In the genomic region with DNA sequence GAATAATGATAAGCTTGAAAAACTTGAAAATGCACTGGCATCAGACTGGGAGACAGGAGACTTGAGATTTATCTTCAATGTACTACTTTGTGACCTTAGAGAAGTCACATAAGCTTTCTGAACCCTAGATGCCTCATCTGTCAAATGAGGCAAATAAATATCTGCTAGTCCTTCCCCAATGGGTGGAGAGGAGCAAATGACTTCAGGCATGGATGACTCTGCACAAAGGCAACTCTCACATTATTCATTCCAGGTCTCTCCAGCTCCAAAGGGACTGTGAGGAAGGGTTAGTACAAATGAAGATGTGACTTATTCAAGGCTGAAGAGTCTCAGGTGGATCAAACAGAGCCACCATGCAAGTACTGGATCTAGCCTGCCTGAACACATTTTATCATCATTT, we compare ENCODE assay signal across 26 cellular contexts.
DNase-seq lines count a peak whose midpoint lies in the region; ATAC-seq and TF ChIP-seq lines count a peak whose summit lies in the region.
"Had no signal": no experiment of that assay in that cellular context is flagged by ENCODE, and none has a peak within 500 bp of the region (broad histone marks: within the 10 kb centered on the region; RNA-seq: fewer than 3 reads in every experiment).

No MANE protein-coding gene starts in this region.

- TF ChIP-seq RAD21 in Ishikawa (IDR thresholded peaks at IDR 0.05; ENCODE audit: low read depth): no peak

- DNase-seq in Caki2 (ENCODE audit: low read depth) (peak; percentile 64), renal cortical epithelial cell (ENCODE audit: low read depth) (peak; percentile 4), NCI-H187 (lab: John Stamatoyannopoulos, UW) (no peak)
- DNase-seq in NK-92 treated with Interleukin-12 subunit alpha and Interleukin-12 subunit beta, amount 100 ng/mL, for 24 hours (lab: John Stamatoyannopoulos, UW): no peak
- DNase-seq: 8988T; ACHN; AML-193; BE2C; Caco-2; Calu3; CD4-positive, alpha-beta memory T cell; CD4-positive, alpha-beta T cell; CD4-positive, CD25-positive, alpha-beta regulatory T cell; CD8-positive, alpha-beta memory T cell; CD8-positive, alpha-beta T cell; COR-L47; DMS 273 treated with DMSO at 0.1 percent for 48 hours; DMS153; DMS53; DMS79; DMS79 treated with DMSO at 0.1 percent for 48 hours; DND-41; EL had no signal

- in situ Hi-C loops in Caki2 (cut with HindIII; ENCODE audit: low pct_unique_long_range_greater_than_20kb, low sequenced_read_pairs): no loop called here

- TF ChIP-seq EP300 in Ishikawa (IDR thresholded peaks at IDR 0.05; ENCODE audit: borderline replicate concordance): peak; percentile 57; the same call in 1 of the 2 replicates

- no peak for ATAC-seq in GM19023 (IDR thresholded peaks at IDR 0.05; ENCODE audit: unreplicated experiment)
- ATAC-seq: A549; CD8-positive, alpha-beta T cell had no signal

TF ChIP-seq in Ishikawa, 13 proteins besides CTCF, POLR2A, EP300 and RAD21:
- TF ChIP-seq CEBPB (IDR thresholded peaks at IDR 0.05) (no peak), EGR1 (IDR thresholded peaks at IDR 0.05) (no peak), NFIC (IDR thresholded peaks at IDR 0.05) (no peak), YY1 (IDR thresholded peaks at IDR 0.05; ENCODE audit: low read depth) (no peak), FOXM1 (IDR thresholded peaks at IDR 0.05; ENCODE audit: borderline replicate concordance, low read depth) (no peak), TAF1 (IDR thresholded peaks at IDR 0.05; ENCODE audit: low read depth) (no peak), MAX (IDR thresholded peaks at IDR 0.05) (no peak), TCF12 (IDR thresholded peaks at IDR 0.05; ENCODE audit: low read depth) (0 out of 2 replicates have a peak, but pooled peaks have one; percentile 33)
- TF ChIP-seq, protein P1, sequence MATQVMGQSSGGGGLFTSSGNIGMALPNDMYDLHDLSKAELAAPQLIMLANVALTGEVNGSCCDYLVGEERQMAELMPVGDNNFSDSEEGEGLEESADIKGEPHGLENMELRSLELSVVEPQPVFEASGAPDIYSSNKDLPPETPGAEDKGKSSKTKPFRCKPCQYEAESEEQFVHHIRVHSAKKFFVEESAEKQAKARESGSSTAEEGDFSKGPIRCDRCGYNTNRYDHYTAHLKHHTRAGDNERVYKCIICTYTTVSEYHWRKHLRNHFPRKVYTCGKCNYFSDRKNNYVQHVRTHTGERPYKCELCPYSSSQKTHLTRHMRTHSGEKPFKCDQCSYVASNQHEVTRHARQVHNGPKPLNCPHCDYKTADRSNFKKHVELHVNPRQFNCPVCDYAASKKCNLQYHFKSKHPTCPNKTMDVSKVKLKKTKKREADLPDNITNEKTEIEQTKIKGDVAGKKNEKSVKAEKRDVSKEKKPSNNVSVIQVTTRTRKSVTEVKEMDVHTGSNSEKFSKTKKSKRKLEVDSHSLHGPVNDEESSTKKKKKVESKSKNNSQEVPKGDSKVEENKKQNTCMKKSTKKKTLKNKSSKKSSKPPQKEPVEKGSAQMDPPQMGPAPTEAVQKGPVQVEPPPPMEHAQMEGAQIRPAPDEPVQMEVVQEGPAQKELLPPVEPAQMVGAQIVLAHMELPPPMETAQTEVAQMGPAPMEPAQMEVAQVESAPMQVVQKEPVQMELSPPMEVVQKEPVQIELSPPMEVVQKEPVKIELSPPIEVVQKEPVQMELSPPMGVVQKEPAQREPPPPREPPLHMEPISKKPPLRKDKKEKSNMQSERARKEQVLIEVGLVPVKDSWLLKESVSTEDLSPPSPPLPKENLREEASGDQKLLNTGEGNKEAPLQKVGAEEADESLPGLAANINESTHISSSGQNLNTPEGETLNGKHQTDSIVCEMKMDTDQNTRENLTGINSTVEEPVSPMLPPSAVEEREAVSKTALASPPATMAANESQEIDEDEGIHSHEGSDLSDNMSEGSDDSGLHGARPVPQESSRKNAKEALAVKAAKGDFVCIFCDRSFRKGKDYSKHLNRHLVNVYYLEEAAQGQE (IDR thresholded peaks at IDR 0.05; ENCODE audit: low read depth): no peak
TF ChIP-seq in Ishikawa: peak in this region for 1.

Comparison
In these comparisons a context has a peak if more than half of its experiments do, and no peak if none do; other contexts are left out.
1. DNase-seq: peak in Caki2 (single experiment) and renal cortical epithelial cell (single experiment); none in NCI-H187 (0 of 2) and NK-92 treated with Interleukin-12 subunit alpha and Interleukin-12 subunit beta, amount 100 ng/mL, for 24 hours (single experiment).